Comparison of ENCODE assay signal across 10 cellular contexts in the genomic region with DNA sequence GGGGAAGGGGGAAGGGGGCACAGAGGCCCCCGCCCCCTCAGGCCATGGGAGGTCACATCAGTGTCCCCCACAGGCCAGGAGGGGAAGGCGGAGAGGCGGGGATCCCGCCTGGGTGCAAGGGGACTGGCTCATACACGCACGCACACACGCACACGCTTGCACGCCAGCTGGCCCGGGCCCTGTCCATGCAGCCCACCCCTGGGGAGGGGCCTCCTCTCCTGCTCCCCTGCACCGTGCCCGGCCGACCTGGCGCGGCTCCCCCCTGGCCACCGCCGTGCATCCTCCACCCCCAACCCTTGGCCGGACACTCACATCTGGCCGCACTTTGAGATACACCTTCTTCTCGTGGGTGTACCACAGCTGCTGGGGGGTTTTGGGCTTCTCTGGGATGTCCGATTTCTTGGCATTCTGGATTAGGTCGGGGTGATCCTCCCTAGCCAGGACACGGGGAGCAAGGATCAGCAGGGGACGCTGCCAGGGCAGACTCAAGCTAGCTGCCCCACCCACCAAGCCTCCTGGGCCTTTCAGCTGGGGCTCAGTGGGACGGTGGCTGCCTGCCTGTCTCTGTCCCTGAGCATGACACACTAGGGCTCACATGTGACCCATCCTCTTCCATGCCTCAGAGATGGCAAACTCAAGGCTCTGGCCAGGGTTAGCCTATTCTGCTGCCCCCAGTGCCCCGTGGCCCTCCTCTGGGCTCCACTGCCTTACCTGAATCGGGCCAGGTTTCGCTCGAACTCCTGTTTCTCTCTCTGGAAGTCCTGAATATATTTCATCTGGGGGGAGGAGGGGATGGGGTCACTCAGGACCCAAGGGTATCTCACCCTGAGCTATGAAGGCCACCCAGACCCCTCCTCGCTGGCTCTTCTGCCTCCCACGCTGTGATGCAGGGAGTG. TPM values are rescaled to one million over a fixed set of nuclear protein-coding genes. Genes with fewer than 3 reads are reported as not detected.
DNase-seq lines count a peak whose midpoint lies in the region; ATAC-seq and TF ChIP-seq lines count a peak whose summit lies in the region.
"Had no signal": no experiment of that assay in that cellular context is flagged by ENCODE, and none has a peak within 500 bp of the region (broad histone marks: within the 10 kb centered on the region; RNA-seq: fewer than 3 reads in every experiment).

No MANE protein-coding gene starts in this region.

- no peak for TF ChIP-seq CTCF in esophagus squamous epithelium (IDR thresholded peaks at IDR 0.05)

- H3K36me3 ChIP-seq in CD8-positive, alpha-beta memory T cell (ENCODE audit: insufficient read depth, low read length): peaks cover 56% of the 10 kb centered on the region
- H3K36me3 ChIP-seq in esophagus squamous epithelium: peaks cover 34 to 100% (median 48%) of the 10 kb centered on the region in 3 donors

- intact Hi-C loops in esophagus squamous epithelium (cut with DNase I): loop anchor here (5.0 kb wide), 1 partner anchor 110 kb away; a partner anchor contains a TSS

- H3K27ac ChIP-seq in CD8-positive, alpha-beta memory T cell (ENCODE audit: low read depth, low read length): no peak overlapping the region
- H3K27ac ChIP-seq in esophagus squamous epithelium: no peak overlapping the region

- CTCF ChIA-PET in CD8-positive, alpha-beta memory T cell (lab: Charles Lee): interaction anchor here (0.9 to 11.1 kb wide), 5 partner anchors 11 to 140 kb away, joined by 3 to 100 read pairs (median 50); a partner anchor contains a TSS

- peaks cover 51 to 76% (median 54%) of the 10 kb centered on the region in 3 donors for H3K4me1 Mint-ChIP-seq in CD8-positive, alpha-beta memory T cell
- H3K4me1 Mint-ChIP-seq in IgD-negative memory B cell: peaks cover 23 to 55% (median 47%) of the 10 kb centered on the region in 3 donors
- peaks cover 56% of the 10 kb centered on the region for H3K4me1 Mint-ChIP-seq in central memory CD8-positive, alpha-beta T cell

- no peaks in the 10 kb centered on the region for H3K27me3 ChIP-seq in CD8-positive, alpha-beta memory T cell (ENCODE audit: insufficient read depth, low read length, poor library complexity, severe bottlenecking)
- H3K27me3 ChIP-seq in esophagus squamous epithelium: no peaks in the 10 kb centered on the region
- H3K27me3 ChIP-seq: breast epithelium had no signal

- H3K9me3 Mint-ChIP-seq in CD8-positive, alpha-beta memory T cell: no peaks in the 10 kb centered on the region
- H3K9me3 Mint-ChIP-seq in IgD-negative memory B cell: no peaks in the 10 kb centered on the region
- no peaks in the 10 kb centered on the region for H3K9me3 Mint-ChIP-seq in central memory CD8-positive, alpha-beta T cell

- H3K27me3 Mint-ChIP-seq in CD8-positive, alpha-beta memory T cell: peaks cover 0 to 3% of the 10 kb centered on the region in 2 donors
- no peaks in the 10 kb centered on the region for H3K27me3 Mint-ChIP-seq in IgD-negative memory B cell
- H3K27me3 Mint-ChIP-seq in central memory CD8-positive, alpha-beta T cell: no peaks in the 10 kb centered on the region

- peak overlapping the region in 2 of 7 donors; percentile 19 to 71 for H3K4me3 Mint-ChIP-seq in CD8-positive, alpha-beta memory T cell
- no peak overlapping the region for H3K4me3 Mint-ChIP-seq in IgD-negative memory B cell
- H3K4me3 Mint-ChIP-seq in central memory CD8-positive, alpha-beta T cell: no peak overlapping the region

- no peaks in the 10 kb centered on the region for H3K9me3 ChIP-seq in CD8-positive, alpha-beta memory T cell (ENCODE audit: low read length)
- no peaks in the 10 kb centered on the region for H3K9me3 ChIP-seq in esophagus squamous epithelium
- H3K9me3 ChIP-seq: breast epithelium, Caco-2 had no signal

- H3K36me3 Mint-ChIP-seq in CD8-positive, alpha-beta memory T cell: peaks cover 17 to 85% (median 27%) of the 10 kb centered on the region in 3 donors
- H3K36me3 Mint-ChIP-seq in IgD-negative memory B cell: peaks cover 7% of the 10 kb centered on the region
- H3K36me3 Mint-ChIP-seq in central memory CD8-positive, alpha-beta T cell (ENCODE audit: insufficient read depth): peaks cover 66% of the 10 kb centered on the region

- H3K4me3 ChIP-seq in CD8-positive, alpha-beta memory T cell (ENCODE audit: low read length): no peak overlapping the region
- H3K4me3 ChIP-seq in esophagus squamous epithelium: no peak overlapping the region
- H3K4me3 ChIP-seq: breast epithelium had no signal

- no peak for ATAC-seq in central memory CD8-positive, alpha-beta T cell (replicated peaks; ENCODE audit: extremely low read depth, poor library complexity, severe bottlenecking)
- no peak for ATAC-seq in HG03442 (IDR thresholded peaks at IDR 0.05; ENCODE audit: unreplicated experiment)
- ATAC-seq: left cardiac atrium had no signal

- POLR2A ChIA-PET in CD8-positive, alpha-beta memory T cell (lab: Charles Lee): interaction anchor here (0.6 to 4.0 kb wide), 4 partner anchors 7 to 113 kb away, joined by 4 to 58 read pairs (median 24); a partner anchor contains a TSS

- peaks cover 73% of the 10 kb centered on the region for H3K4me1 ChIP-seq in CD8-positive, alpha-beta memory T cell (ENCODE audit: insufficient read depth, low read length)
- H3K4me1 ChIP-seq in esophagus squamous epithelium: peaks cover 21 to 72% (median 31%) of the 10 kb centered on the region in 3 donors

- H3K27ac Mint-ChIP-seq in CD8-positive, alpha-beta memory T cell: peak overlapping the region in 6 of 8 donors; percentile 11 to 97 (median 79)
- H3K27ac Mint-ChIP-seq in IgD-negative memory B cell: peak overlapping the region; percentile 54 to 97 (median 96)
- peak overlapping the region; percentile 88 for H3K27ac Mint-ChIP-seq in central memory CD8-positive, alpha-beta T cell (ENCODE audit: low read depth)

- WGBS in esophagus squamous epithelium, 2 donors: 63 to 74% methylated on average over 6 to 18 of the region's 31 CpGs

- no peak for TF ChIP-seq POLR2A in esophagus squamous epithelium (IDR thresholded peaks at IDR 0.05)

- no peak for DNase-seq in CD8-positive, alpha-beta memory T cell
- no peak for DNase-seq in central memory CD8-positive, alpha-beta T cell (ENCODE audit: low spot score in 2 of 2)
- DNase-seq in esophagus squamous epithelium (lab: John Stamatoyannopoulos, UW): no peak
- no peak for DNase-seq in HK-2 (ENCODE audit: unreplicated experiment)
- DNase-seq: Caco-2, left cardiac atrium, NCI-H2171 had no signal

RNA-seq across cellular contexts. Expression of a gene that starts 6.7 kb away (rescaled TPM):
- total RNA-seq in CD8-positive, alpha-beta memory T cell: 100 to 1,000 TPM; 186 to 199 TPM
- 78.0 TPM for polyA plus RNA-seq in CD8-positive, alpha-beta memory T cell
- 74.3 TPM for polyA plus RNA-seq in IgD-negative memory B cell
- 10 to 100 TPM; 38.9 to 57.4 (median 51.0) TPM for total RNA-seq in esophagus squamous epithelium

RNA-seq across cellular contexts. Expression of a gene that starts 13.1 kb away (rescaled TPM):
- 100 to 1,000 TPM in 1 of 2 experiments, 10 to 100 TPM in 1; 96.6 to 111 TPM for total RNA-seq in CD8-positive, alpha-beta memory T cell
- polyA plus RNA-seq in CD8-positive, alpha-beta memory T cell: 15.4 TPM
- 15.4 TPM for polyA plus RNA-seq in IgD-negative memory B cell
- 10 to 100 TPM; 37.7 to 47.3 (median 44.0) TPM for total RNA-seq in esophagus squamous epithelium

RNA-seq across cellular contexts. Expression of a gene that starts 26.0 kb away (rescaled TPM):
- 10 to 100 TPM; 20.8 to 22.5 TPM for total RNA-seq in CD8-positive, alpha-beta memory T cell
- 37.5 TPM for polyA plus RNA-seq in CD8-positive, alpha-beta memory T cell
- polyA plus RNA-seq in IgD-negative memory B cell: 43.0 TPM
- total RNA-seq in esophagus squamous epithelium: 10 to 100 TPM; 14.6 to 25.5 (median 21.6) TPM

RNA-seq across cellular contexts. Expression of a gene that starts 42.3 kb away (rescaled TPM):
- under 1 TPM in 1 of 2 experiments, not detected in 1; 0.11 TPM for total RNA-seq in CD8-positive, alpha-beta memory T cell
- polyA plus RNA-seq in CD8-positive, alpha-beta memory T cell: 0.10 TPM
- polyA plus RNA-seq in IgD-negative memory B cell: not detected
- under 1 TPM in 1 of 4 donors, not detected in 3; 0.11 TPM for total RNA-seq in esophagus squamous epithelium
- total RNA-seq: Caco-2 had no signal

RNA-seq across cellular contexts. Expression of a gene that starts 55.2 kb away (rescaled TPM):
- not detected for total RNA-seq in CD8-positive, alpha-beta memory T cell
- not detected for polyA plus RNA-seq in CD8-positive, alpha-beta memory T cell
- polyA plus RNA-seq in IgD-negative memory B cell: not detected
- total RNA-seq in esophagus squamous epithelium: not detected
- total RNA-seq: Caco-2 had no signal
